Comparison of ENCODE assay signal across 21 cellular contexts in genomic region chr9:71925834-71926233, GRCh38.
"Had no signal": no experiment of that assay in that cellular context is flagged by ENCODE, and none has a peak within 500 bp of the region (broad histone marks: within the 10 kb centered on the region; RNA-seq: fewer than 3 reads in every experiment).

No MANE protein-coding gene starts in this region.

- FAIRE-seq: endothelial cell of umbilical vein, kidney, pancreas had no signal

- H3K4me2 ChIP-seq: hepatocyte had no signal

- H3K4me3 ChIP-seq: colonic mucosa, esophagus muscularis mucosa, gastroesophageal sphincter, heart left ventricle, hepatocyte, lung, mucosa of descending colon, pancreas, thoracic aorta, transverse colon, upper lobe of right lung, uterus had no signal

- H3K27me3 ChIP-seq: colonic mucosa, esophagus muscularis mucosa, foreskin keratinocyte, gastroesophageal sphincter, heart left ventricle, hepatocyte, neutrophil, pancreas, transverse colon, upper lobe of right lung, uterus had no signal

- H3K4me1 ChIP-seq: colonic mucosa, pancreas, upper lobe of right lung, uterus had no signal

- H3K27ac ChIP-seq: colonic mucosa, esophagus muscularis mucosa, foreskin keratinocyte, gastroesophageal sphincter, heart left ventricle, hepatocyte, neutrophil, transverse colon, upper lobe of right lung, uterus had no signal

- H3K9me3 ChIP-seq: colonic mucosa, esophagus muscularis mucosa, gastroesophageal sphincter, heart left ventricle, mucosa of descending colon, neutrophil, pancreas, thoracic aorta, transverse colon, upper lobe of right lung, uterus had no signal

- DNase-seq: colonic mucosa; effector CD8-positive, alpha-beta T cell; foreskin keratinocyte; heart left ventricle; kidney; mucosa of descending colon; naive B cell; pancreas; stimulated activated CD4-positive, alpha-beta T cell treated with anti-CD3 and anti-CD28 coated beads, Interleukin-4, amount 100 ng/mL, for 4 hours; stimulated activated naive CD8-positive, alpha-beta T cell treated with anti-CD3 and anti-CD28 coated beads, Interleukin-15, Interleukin-2, amounts not matched to agents 100 U/mL and 50 U/mL, for 24 hours; substantia nigra; transverse colon; upper lobe of right lung; uterus had no signal

- H2AFZ ChIP-seq: hepatocyte had no signal

- H3K36me3 ChIP-seq: colonic mucosa, neutrophil, pancreas, thoracic aorta, transverse colon, upper lobe of right lung, uterus had no signal
